In genomic region chr3:101036213-101036618, GRCh38 we compare ENCODE assay signal across 14 cellular contexts. TPM values are rescaled to one million over a fixed set of nuclear protein-coding genes. Genes with fewer than 3 reads are reported as not detected.
DNase-seq lines count a peak whose midpoint lies in the region; ATAC-seq and TF ChIP-seq lines count a peak whose summit lies in the region.
"Had no signal": no experiment of that assay in that cellular context is flagged by ENCODE, and none has a peak within 500 bp of the region (broad histone marks: within the 10 kb centered on the region; RNA-seq: fewer than 3 reads in every experiment).

No MANE protein-coding gene starts in this region.

- in situ Hi-C loops in Caki2 (cut with HindIII; ENCODE audit: low pct_unique_long_range_greater_than_20kb, low sequenced_read_pairs), result no loop called here

- peak; percentile 93 for ATAC-seq in omental fat pad (ENCODE audit: low FRiP score)
- ATAC-seq in HG02973 (IDR thresholded peaks at IDR 0.05; ENCODE audit: unreplicated experiment), result no peak
- ATAC-seq: stimulated activated memory B cell treated with anti-CD40 and anti-IgM and Interleukin-4, amounts not matched to agents 10 μg/mL and 1 μg/mL and 100 μg/mL, for 72 hours had no signal

- peaks cover 52% of the 10 kb centered on the region for H3K9me3 ChIP-seq in PC-9 (ENCODE audit: insufficient read depth, low read depth)
- H3K9me3 ChIP-seq: colonic mucosa, HAP-1 had no signal

- TF ChIP-seq CTCF in PC-9 (conservative IDR thresholded peaks at IDR 0.05) (no peak), omental fat pad (IDR thresholded peaks at IDR 0.05) (no peak)

- peaks cover 4% of the 10 kb centered on the region; the same call in 1 of the 2 replicates for H3K36me3 ChIP-seq in PC-9 (ENCODE audit: low read depth)
- H3K36me3 ChIP-seq: colonic mucosa, HAP-1 had no signal

- H3K79me2 ChIP-seq in PC-9 (ENCODE audit: low read depth), result no peaks in the 10 kb centered on the region

- H3K4me2 ChIP-seq in PC-9, result peak overlapping the region; percentile 63

- H3K27ac ChIP-seq in PC-9, result peak overlapping the region; percentile 92
- H3K27ac ChIP-seq: colonic mucosa had no signal

- H3K4me1 ChIP-seq in PC-9 (replicated peaks; ENCODE audit: insufficient read depth), result peaks cover 35% of the 10 kb centered on the region
- H3K4me1 ChIP-seq: colonic mucosa, HAP-1 had no signal

- H3K4me3 ChIP-seq in PC-9, result peak overlapping the region; percentile 14; the same call in 1 of the 2 replicates
- H3K4me3 ChIP-seq: colonic mucosa, HAP-1 had no signal

- no peaks in the 10 kb centered on the region for H3K9me2 ChIP-seq in PC-9 (ENCODE audit: insufficient read depth)

- DNase-seq in Caki2 (ENCODE audit: low read depth) (peak; percentile 87), PC-9 (peak; percentile 91 to 99), fibroblast of gingiva (ENCODE audit: low read depth) (peak; percentile 93), omental fat pad (ENCODE audit: low spot score) (no peak), activated gamma-delta T cell treated with Interleukin-2 at 50 U/mL for 16 hours (no peak), D341Med (ENCODE audit: low spot score) (no peak)
- DNase-seq in effector CD8-positive, alpha-beta T cell (lab: John Stamatoyannopoulos, UW), result no peak
- DNase-seq: activated CD4-positive, alpha-beta T cell treated with anti-CD3 and anti-CD28 coated beads for 1 hour; colonic mucosa; NCI-H1417 had no signal

- H3K27me3 ChIP-seq in PC-9 (ENCODE audit: insufficient read depth, low read depth), result no peaks in the 10 kb centered on the region
- H3K27me3 ChIP-seq: colonic mucosa had no signal

- no peaks in the 10 kb centered on the region for H4K20me1 ChIP-seq in PC-9 (ENCODE audit: insufficient read depth)

- peaks cover 31% of the 10 kb centered on the region for H3F3A ChIP-seq in PC-9 (ENCODE audit: insufficient read depth, low read depth)

- peak overlapping the region; percentile 68 for H2AFZ ChIP-seq in PC-9

- POLR2A ChIA-PET in PC-9 (lab: Charles Lee; ENCODE audit: unreplicated experiment), result interaction anchor here (0.7 kb wide), 1 partner anchor 39 kb away, joined by 4 read pairs; no protein-coding TSS in a partner anchor

- BruUV-seq in PC-9 (replicated peaks; lab: Mats Ljungman, UMichigan), result no TSS peak

- CTCF ChIA-PET in PC-9 (lab: Charles Lee), result interaction anchor here (0.6 kb wide), 2 partner anchors 160 to 173 kb away, joined by 4 to 5 read pairs; no protein-coding TSS in a partner anchor

- intact Hi-C loops in PC-9 (cut with micrococcal nuclease; ENCODE audit: unreplicated experiment), result loop anchor here (1.0 to 10.0 kb wide), 7 partner anchors 30 to 649 kb away; partner anchors contain the start of genes RPL24 and TMEM45A

RNA-seq across cellular contexts. Expression of gene ABI3BP, which starts 43.0 kb away (rescaled TPM):
- 0.10 TPM in 1 of 2 replicates, not detected in the other for total RNA-seq in Caki2 (2014; rRNA removed; shearing (Covaris generic); ENCODE audit: low replicate concordance)
- total RNA-seq in PC-9 (2021) (3.4 and 4.2 TPM in 2 replicates), omental fat pad (100 to 1,000 TPM in 2 of 4 donors, 10 to 100 TPM in 2; 37.4 to 155 (median 112) TPM)
- total RNA-seq: neural crest cell had no signal

Comparison
In these comparisons a context has a peak if more than half of its experiments do, and no peak if none do; other contexts are left out.
1. DNase-seq: peak in Caki2 (single experiment), PC-9 (2 of 2) and fibroblast of gingiva (single experiment); none in omental fat pad (single experiment), activated gamma-delta T cell treated with Interleukin-2 at 50 U/mL for 16 hours (single experiment), effector CD8-positive, alpha-beta T cell (single experiment) and D341Med (single experiment).